ENCODE assay signal across 12 cellular contexts in the genomic region with DNA sequence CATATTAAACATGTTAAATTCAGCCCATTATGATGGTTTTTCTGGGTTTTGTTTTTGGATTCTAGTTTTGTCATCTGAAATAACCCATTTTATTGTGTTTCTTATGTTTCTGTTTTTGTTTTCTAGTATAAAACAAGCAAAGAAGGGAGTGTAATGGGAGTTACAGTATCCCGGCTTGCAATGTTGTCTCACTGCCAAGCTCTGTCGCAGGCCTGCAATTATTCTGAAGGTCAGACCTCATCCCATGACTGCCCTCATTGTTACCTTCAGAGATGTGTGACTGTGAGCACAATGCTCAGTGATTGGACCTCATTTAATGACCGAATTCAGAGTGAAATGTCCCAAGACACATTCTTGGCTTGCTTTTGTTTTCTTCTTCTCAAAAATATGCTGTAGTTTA.
DNase-seq lines count a peak whose midpoint lies in the region; ATAC-seq and TF ChIP-seq lines count a peak whose summit lies in the region.
"Had no signal": no experiment of that assay in that cellular context is flagged by ENCODE, and none has a peak within 500 bp of the region (broad histone marks: within the 10 kb centered on the region; RNA-seq: fewer than 3 reads in every experiment).

No MANE protein-coding gene starts in this region.

- H3K4me3 ChIP-seq in fibroblast of pulmonary artery (replicated peaks; ENCODE audit: low read depth, low read length), result no peak overlapping the region
- no peak overlapping the region for H3K4me3 ChIP-seq in gastroesophageal sphincter

- no peak for TF ChIP-seq CTCF in fibroblast of pulmonary artery (IDR thresholded peaks at IDR 0.05; ENCODE audit: low read length, missing control alignments)
- TF ChIP-seq CTCF in gastroesophageal sphincter (IDR thresholded peaks at IDR 0.05), result no peak

- TF ChIP-seq EP300 in gastroesophageal sphincter (IDR thresholded peaks at IDR 0.05), result no peak

- no peak overlapping the region for H3K27ac Mint-ChIP-seq in activated naive CD4-positive, alpha-beta T cell treated with anti-CD3 and anti-CD28 coated beads, Interleukin-2, amount 50 U/mL, for 72 hours
- H3K27ac Mint-ChIP-seq: H9 had no signal

- ATAC-seq in GM19397 (IDR thresholded peaks at IDR 0.05; ENCODE audit: unreplicated experiment) (no peak), gastroesophageal sphincter (no peak)
- ATAC-seq in activated naive CD4-positive, alpha-beta T cell treated with anti-CD3 and anti-CD28 coated beads, Interleukin-2, amount 50 U/mL, for 72 hours, result no peak
- ATAC-seq: esophagus mucosa had no signal

- no peaks in the 10 kb centered on the region for H3K9me3 ChIP-seq in gastroesophageal sphincter

- TF ChIP-seq POLR2A in gastroesophageal sphincter (IDR thresholded peaks at IDR 0.05), result no peak

- H3K9me3 Mint-ChIP-seq in activated naive CD4-positive, alpha-beta T cell treated with anti-CD3 and anti-CD28 coated beads, Interleukin-2, amount 50 U/mL, for 72 hours, result no peaks in the 10 kb centered on the region
- H3K9me3 Mint-ChIP-seq: H9 had no signal

- DNase-seq in COLO829 (ENCODE audit: low spot score) (peak; percentile 80), NCI-H774 (lab: John Stamatoyannopoulos, UW) (peak; percentile 57), fibroblast of pulmonary artery (ENCODE audit: low read depth) (peak; percentile 79), middle frontal gyrus (ENCODE audit: extremely low spot score, low spot score) (peak; percentile 28)
- no peak for DNase-seq in activated naive CD4-positive, alpha-beta T cell treated with anti-CD3 and anti-CD28 coated beads, Interleukin-2, amount 50 U/mL, for 16 hours
- no peak for DNase-seq in activated naive CD4-positive, alpha-beta T cell treated with anti-CD3 and anti-CD28 coated beads, Interleukin-2, amount 50 U/mL, for 72 hours (ENCODE audit: low spot score in 2 of 2)
- DNase-seq: AML-193, H9, Kasumi-1 had no signal

- H3K4me1 ChIP-seq in gastroesophageal sphincter, result no peaks in the 10 kb centered on the region

- H3K36me3 ChIP-seq in gastroesophageal sphincter, result peaks cover 7 to 92% of the 10 kb centered on the region in 2 donors

- WGBS in gastroesophageal sphincter (ENCODE audit: low coverage in 1 of 2), 2 donors, result 8 to 45% methylated on average over 2 to 3 of the region's 3 CpGs

- H3K27me3 ChIP-seq in gastroesophageal sphincter, result no peaks in the 10 kb centered on the region

- H3K27ac ChIP-seq in gastroesophageal sphincter, result no peak overlapping the region

- peaks cover 0 to 4% of the 10 kb centered on the region in 2 donors for H3K36me3 Mint-ChIP-seq in activated naive CD4-positive, alpha-beta T cell treated with anti-CD3 and anti-CD28 coated beads, Interleukin-2, amount 50 U/mL, for 72 hours

Comparison
In these comparisons a context has a peak if more than half of its experiments do, and no peak if none do; other contexts are left out.
1. DNase-seq: peak in COLO829 (single experiment), NCI-H774 (single experiment), fibroblast of pulmonary artery (single experiment) and middle frontal gyrus (single experiment); none in activated naive CD4-positive, alpha-beta T cell treated with anti-CD3 and anti-CD28 coated beads, Interleukin-2, amount 50 U/mL, for 16 hours (single experiment) and activated naive CD4-positive, alpha-beta T cell treated with anti-CD3 and anti-CD28 coated beads, Interleukin-2, amount 50 U/mL, for 72 hours (0 of 2).